Comparison of ENCODE assay signal across 8 cellular contexts in the genomic region with DNA sequence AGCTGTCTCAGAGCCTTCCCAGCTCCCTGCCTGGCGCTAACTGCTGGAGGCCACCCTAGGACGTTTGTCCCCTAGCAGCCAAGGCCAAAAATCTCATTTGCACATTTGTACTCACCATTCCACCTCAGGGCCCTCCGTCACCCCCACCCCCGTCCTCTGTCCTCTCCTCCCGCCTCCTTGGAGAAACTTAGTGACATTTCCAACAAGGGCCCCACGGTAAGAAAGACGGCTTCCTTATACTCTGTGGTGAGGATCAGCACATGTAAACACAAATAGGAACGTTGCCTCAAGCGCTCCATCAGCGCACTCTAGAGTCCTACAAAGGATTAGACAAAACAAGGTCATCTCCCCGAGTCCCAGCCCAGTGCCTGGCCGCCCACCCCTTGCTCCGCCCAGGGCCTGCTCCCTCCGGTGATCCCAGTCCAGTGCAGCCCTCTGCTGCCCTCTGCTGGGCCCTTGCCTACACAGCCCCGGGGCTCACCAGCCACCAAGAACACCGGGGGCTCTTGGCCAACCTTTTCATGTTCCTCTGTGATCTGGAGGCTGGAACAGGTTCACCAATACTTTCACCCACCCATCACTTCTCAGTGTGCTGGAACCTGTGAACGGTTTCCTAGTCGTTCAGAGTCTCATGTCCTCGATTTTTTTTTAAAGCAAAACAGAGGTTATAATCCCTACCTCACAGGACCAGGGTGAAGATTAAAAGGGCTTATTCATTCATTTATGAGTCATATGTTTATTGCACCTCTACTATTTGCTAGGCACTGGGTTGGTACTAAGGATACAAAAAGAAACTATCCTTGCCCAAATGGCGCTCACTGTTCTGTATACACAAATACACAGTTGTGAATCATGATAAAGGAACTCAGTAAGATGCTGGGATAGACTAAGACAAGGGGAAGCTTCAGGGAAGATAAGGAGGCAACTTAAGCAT.
DNase-seq lines count a peak whose midpoint lies in the region; ATAC-seq and TF ChIP-seq lines count a peak whose summit lies in the region.

No MANE protein-coding gene starts in this region.

- H3K27me3 Mint-ChIP-seq in nephron progenitor cell (ENCODE audit: low read depth, poor library complexity), result peaks cover 19% of the 10 kb centered on the region

- H3K79me2 ChIP-seq in Loucy (ENCODE audit: insufficient read depth, low read length), result no peaks in the 10 kb centered on the region

- H2AFZ ChIP-seq in Loucy (ENCODE audit: low read length), result peak overlapping the region; percentile 68

- no peaks in the 10 kb centered on the region for H3K36me3 Mint-ChIP-seq in nephron progenitor cell (ENCODE audit: low read depth)

- peak overlapping the region; percentile 71 for H3K4me3 Mint-ChIP-seq in nephron progenitor cell

- peak overlapping the region; percentile 28 for H3K4me2 ChIP-seq in Loucy (ENCODE audit: low read depth, low read length, poor library complexity, severe bottlenecking)

- H3K9me3 Mint-ChIP-seq in nephron progenitor cell, result peaks cover 5% of the 10 kb centered on the region

- H3K9ac ChIP-seq in Loucy (ENCODE audit: low read depth, low read length, poor library complexity, severe bottlenecking), result peak overlapping the region; percentile 25

- H3K4me3 ChIP-seq in HAP-1 (no peak overlapping the region), Loucy (ENCODE audit: low read length, poor library complexity, severe bottlenecking) (peak overlapping the region; percentile 2), RWPE2 (ENCODE audit: severe bottlenecking) (peak overlapping the region; percentile 2)

- peak overlapping the region; percentile 21 for H3K27ac ChIP-seq in RWPE2 (ENCODE audit: poor library complexity, severe bottlenecking)

- H3K27ac Mint-ChIP-seq in nephron progenitor cell, result no peak overlapping the region

- H3K27me3 ChIP-seq in HAP-1 (ENCODE audit: low read depth), result no peaks in the 10 kb centered on the region
- H3K27me3 ChIP-seq in Loucy (ENCODE audit: insufficient read depth, low read length, poor library complexity, severe bottlenecking), result no peaks in the 10 kb centered on the region
- H3K27me3 ChIP-seq in RWPE2 (ENCODE audit: insufficient read depth, poor library complexity, severe bottlenecking), result no peaks in the 10 kb centered on the region

- peak; percentile 99 for ATAC-seq in RWPE2 (ENCODE audit: low read depth)

- H4K20me1 ChIP-seq in Loucy (ENCODE audit: insufficient read depth, low read length, poor library complexity, severe bottlenecking), result no peaks in the 10 kb centered on the region

- H3K4me1 Mint-ChIP-seq in nephron progenitor cell, result peaks cover 18% of the 10 kb centered on the region

- in situ Hi-C loops in HAP-1 (cut with MboI; ENCODE audit: low sequenced_read_pairs), result loop anchor here (5.0 to 25.0 kb wide), 5 partner anchors 198 to 971 kb away; a partner anchor contains a TSS

- TF ChIP-seq CTCF in Loucy (conservative IDR thresholded peaks at IDR 0.05; ENCODE audit: low read length) (peak; percentile 98), RWPE2 (IDR thresholded peaks at IDR 0.05; ENCODE audit: poor library complexity, severe bottlenecking) (peak; percentile 99), nephron progenitor cell (IDR thresholded peaks at IDR 0.05) (peak; percentile 98)

- no peaks in the 10 kb centered on the region for H3K36me3 ChIP-seq in HAP-1 (replicated peaks)
- no peaks in the 10 kb centered on the region for H3K36me3 ChIP-seq in Loucy (ENCODE audit: insufficient read depth, low read length)
- no peaks in the 10 kb centered on the region for H3K36me3 ChIP-seq in RWPE2 (ENCODE audit: low read depth)

- no peaks in the 10 kb centered on the region for H3K9me3 ChIP-seq in HAP-1
- 0 out of 2 replicates have a peak, but pooled peaks cover 2% of the 10 kb centered on the region for H3K9me3 ChIP-seq in Loucy (ENCODE audit: insufficient read depth, low read depth, low read length)
- no peaks in the 10 kb centered on the region for H3K9me3 ChIP-seq in RWPE2 (ENCODE audit: severe bottlenecking)

- no peaks in the 10 kb centered on the region for H3F3A ChIP-seq in Loucy (ENCODE audit: low read depth)

- DNase-seq in ELR (ENCODE audit: low read depth) (peak; percentile 97), HAP-1 (ENCODE audit: low spot score in 2 of 2) (peak; percentile 95 to 98), RWPE2 (ENCODE audit: low spot score) (peak; percentile 91), fibroblast of the conjunctiva (ENCODE audit: low read depth) (peak; percentile 96), nephron progenitor cell (peak; percentile 98)
- peak; percentile 74 for DNase-seq in activated effector memory CD4-positive, alpha-beta T cell treated with Interleukin-2 at 50 U/mL for 16 hours
- DNase-seq in stimulated activated naive CD4-positive, alpha-beta T cell treated with Interleukin-2 at 50 U/mL for 16 hours (lab: John Stamatoyannopoulos, UW), result peak; percentile 84

- peaks cover 4% of the 10 kb centered on the region for H3K4me1 ChIP-seq in HAP-1
- H3K4me1 ChIP-seq in Loucy (ENCODE audit: insufficient read depth, low read length, poor library complexity, severe bottlenecking), result peaks cover 39% of the 10 kb centered on the region
- peaks cover 5% of the 10 kb centered on the region for H3K4me1 ChIP-seq in RWPE2 (ENCODE audit: insufficient read depth, poor library complexity, severe bottlenecking)

- H3K9me2 ChIP-seq in Loucy (replicated peaks; ENCODE audit: low read depth, low read length), result no peaks in the 10 kb centered on the region
